Comparison of ENCODE assay signal across 1 cellular context in genomic region chr5:40672440-40672839, GRCh38.
TF ChIP-seq lines count a peak whose summit lies in the region.

No MANE protein-coding gene starts in this region.

TF ChIP-seq in GM12878, 131 proteins besides CTCF, POLR2A, EP300 and RAD21:
- TF ChIP-seq SPI1 (IDR thresholded peaks at IDR 0.05; ENCODE audit: borderline replicate concordance, insufficient read depth, low read depth, low read length) = peak; percentile 73; the same call in 1 of the 2 replicates
- TF ChIP-seq RUNX3 (IDR thresholded peaks at IDR 0.05; ENCODE audit: low read length) = no peak
